In the genomic region with DNA sequence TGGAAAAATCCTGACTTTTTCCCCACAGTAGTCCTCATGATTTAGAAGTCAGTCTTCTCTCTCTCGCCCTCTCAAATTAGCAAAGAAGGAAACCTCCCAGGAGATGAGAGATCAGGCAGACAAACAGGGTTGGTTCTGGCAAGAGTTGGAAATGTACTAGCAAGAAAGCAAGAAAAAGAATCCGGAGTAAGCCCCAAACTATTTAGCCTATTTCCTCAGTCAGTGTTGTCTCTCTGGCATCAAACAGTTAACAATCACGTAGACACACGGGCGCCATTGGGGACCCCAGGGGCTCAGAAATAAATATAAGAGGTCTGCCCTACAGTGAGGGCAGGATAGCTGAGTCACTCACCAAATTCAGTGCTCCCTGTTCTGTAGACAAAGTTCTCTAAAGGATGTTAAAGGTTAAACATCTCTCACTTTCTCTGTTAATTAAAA, we compare ENCODE assay signal across 11 cellular contexts. TPM values are rescaled to one million over a fixed set of nuclear protein-coding genes. Genes with fewer than 3 reads are reported as not detected.
DNase-seq lines count a peak whose midpoint lies in the region; ATAC-seq, FAIRE-seq and TF ChIP-seq lines count a peak whose summit lies in the region.
"Had no signal": no experiment of that assay in that cellular context is flagged by ENCODE, and none has a peak within 500 bp of the region (broad histone marks: within the 10 kb centered on the region; RNA-seq: fewer than 3 reads in every experiment).

No MANE protein-coding gene starts in this region.

- H3K36me3 ChIP-seq in thoracic aorta = no peaks in the 10 kb centered on the region

- TF ChIP-seq POLR2A in GM12891 (IDR thresholded peaks at IDR 0.05; ENCODE audit: low read depth, low read length) = no peak

- DNase-seq in NCI-H69 (lab: John Stamatoyannopoulos, UW) (peak; percentile 66), dedifferentiated amniotic fluid mesenchymal stem cell (ENCODE audit: extremely low spot score) (peak; percentile 35), lung microvascular endothelial cell (ENCODE audit: low read depth in 2 of 2) (peak; percentile 28 to 36), thoracic aorta (ENCODE audit: low spot score) (no peak), D721Med (ENCODE audit: insufficient read length, low spot score) (no peak), GM12891 (ENCODE audit: insufficient read length, low spot score) (no peak)
- DNase-seq in T-helper 2 cell treated with Interferon-gamma antibody and Interleukin-4, amounts not matched to agents 5 μg/mL and 100 μg/mL, for 36 hours (ENCODE audit: low spot score) = no peak
- DNase-seq: activated T-cell treated with anti-CD3 and anti-CD28 coated beads, Interleukin-2, amount 50 U/mL, for 24 hours had no signal

- H3K4me3 ChIP-seq in thoracic aorta = peak overlapping the region; percentile 55

- H3K9me3 Mint-ChIP-seq in T-helper 2 cell treated with Interferon-gamma antibody and Interleukin-4, amounts not matched to agents 5 μg/mL and 100 μg/mL, for 36 hours = no peaks in the 10 kb centered on the region
- H3K9me3 Mint-ChIP-seq: activated T-cell treated with anti-CD3 and anti-CD28 coated beads, Interleukin-2, amount 50 U/mL, for 24 hours had no signal

- peaks cover 16% of the 10 kb centered on the region for H3K27me3 Mint-ChIP-seq in T-helper 2 cell treated with Interferon-gamma antibody and Interleukin-4, amounts not matched to agents 5 μg/mL and 100 μg/mL, for 36 hours (ENCODE audit: low read depth)
- H3K27me3 Mint-ChIP-seq: activated T-cell treated with anti-CD3 and anti-CD28 coated beads, Interleukin-2, amount 50 U/mL, for 24 hours; IgD-negative memory B cell had no signal

- H3K4me3 Mint-ChIP-seq in T-helper 2 cell treated with Interferon-gamma antibody and Interleukin-4, amounts not matched to agents 5 μg/mL and 100 μg/mL, for 36 hours = no peak overlapping the region
- H3K4me3 Mint-ChIP-seq: activated T-cell treated with anti-CD3 and anti-CD28 coated beads, Interleukin-2, amount 50 U/mL, for 24 hours had no signal

- H3K27me3 ChIP-seq in thoracic aorta (replicated peaks; ENCODE audit: insufficient read depth) = no peaks in the 10 kb centered on the region

- H3K36me3 Mint-ChIP-seq in T-helper 2 cell treated with Interferon-gamma antibody and Interleukin-4, amounts not matched to agents 5 μg/mL and 100 μg/mL, for 36 hours (ENCODE audit: low read depth) = no peaks in the 10 kb centered on the region
- H3K36me3 Mint-ChIP-seq: IgD-negative memory B cell had no signal

- peaks cover 29 to 53% of the 10 kb centered on the region in 2 donors for H3K4me1 ChIP-seq in thoracic aorta (ENCODE audit: control insufficient read depth in 1 of 2, low read depth in 2 of 2)

- ATAC-seq in thoracic aorta (ENCODE audit: insufficient number of reproducible peaks, low FRiP score, low read depth) = peak; percentile 24
- ATAC-seq in HG02759 (IDR thresholded peaks at IDR 0.05; ENCODE audit: unreplicated experiment) = no peak

- FAIRE-seq in D721Med (lab: Jason Lieb, UNC) = no peak
- no peak for FAIRE-seq in GM12891 (lab: Jason Lieb, UNC)

- peaks cover 15% of the 10 kb centered on the region for H3K4me1 Mint-ChIP-seq in T-helper 2 cell treated with Interferon-gamma antibody and Interleukin-4, amounts not matched to agents 5 μg/mL and 100 μg/mL, for 36 hours (ENCODE audit: low read depth)

- no peaks in the 10 kb centered on the region for H3K9me3 ChIP-seq in thoracic aorta

- peak overlapping the region; percentile 97 for H3K27ac ChIP-seq in thoracic aorta
- H3K27ac ChIP-seq: RWPE1 had no signal

- no peak overlapping the region for H3K27ac Mint-ChIP-seq in T-helper 2 cell treated with Interferon-gamma antibody and Interleukin-4, amounts not matched to agents 5 μg/mL and 100 μg/mL, for 36 hours
- H3K27ac Mint-ChIP-seq: activated T-cell treated with anti-CD3 and anti-CD28 coated beads, Interleukin-2, amount 50 U/mL, for 24 hours had no signal

- TF ChIP-seq CTCF in thoracic aorta (IDR thresholded peaks at IDR 0.05) (no peak), D721Med (IDR thresholded peaks at IDR 0.05; ENCODE audit: insufficient read depth, missing control alignments) (no peak)

TF ChIP-seq in GM12891, 5 proteins besides CTCF, POLR2A, EP300 and RAD21:
- TF ChIP-seq PAX5 (IDR thresholded peaks at IDR 0.05; ENCODE audit: insufficient read depth, low read length, severe bottlenecking) = no peak
- no peak for TF ChIP-seq TAF1 (IDR thresholded peaks at IDR 0.05; ENCODE audit: low read depth, low read length)
- no peak for TF ChIP-seq POLR2AphosphoS5 (IDR thresholded peaks at IDR 0.05; ENCODE audit: low read depth, low read length)
- TF ChIP-seq SPI1 (IDR thresholded peaks at IDR 0.05; ENCODE audit: low read depth, low read length) = no peak
- no peak for TF ChIP-seq POU2F2 (IDR thresholded peaks at IDR 0.05; ENCODE audit: low read depth, low read length)
TF ChIP-seq in GM12891: peak in this region for 0.

RNA-seq across cellular contexts. Expression of a gene that starts 4.7 kb away (rescaled TPM):
- total RNA-seq in lung microvascular endothelial cell = 0.65 TPM in 1 of 2 replicates, not detected in the other
- total RNA-seq in thoracic aorta = 1 to 10 TPM in 1 of 2 donors, under 1 TPM in 1; 0.99 to 4.7 TPM
- polyA plus RNA-seq in GM12891 (2012; ENCODE audit: low read depth, missing spikeins) = not detected
- polyA plus RNA-seq: IgD-negative memory B cell had no signal

RNA-seq across cellular contexts. Expression of a gene that starts 10.8 kb away (rescaled TPM):
- total RNA-seq in lung microvascular endothelial cell = not detected in 2 replicates
- total RNA-seq in thoracic aorta = 1 to 10 TPM; 2.2 to 3.1 TPM
- polyA plus RNA-seq in GM12891 (2012; ENCODE audit: low read depth, missing spikeins) = not detected
- polyA plus RNA-seq: IgD-negative memory B cell had no signal

RNA-seq across cellular contexts. Expression of a gene that starts 11.8 kb away (rescaled TPM):
- total RNA-seq in lung microvascular endothelial cell = 0.22 and 0.60 TPM in 2 replicates
- total RNA-seq in thoracic aorta = 100 to 1,000 TPM; 325 to 387 TPM
- not detected for polyA plus RNA-seq in GM12891 (2012; ENCODE audit: low read depth, missing spikeins)
- polyA plus RNA-seq: IgD-negative memory B cell had no signal

RNA-seq across cellular contexts. Expression of a gene that starts 13.8 kb away (rescaled TPM):
- total RNA-seq in lung microvascular endothelial cell = 2.4 and 7.6 TPM in 2 replicates
- total RNA-seq in thoracic aorta = 10 to 100 TPM; 92.7 to 94.2 TPM
- polyA plus RNA-seq in GM12891 (2012; ENCODE audit: low read depth, missing spikeins) = 0.35 TPM

RNA-seq across cellular contexts. Expression of a gene that starts 44.0 kb away (rescaled TPM):
- total RNA-seq in lung microvascular endothelial cell = 4.0 and 4.4 TPM in 2 replicates
- total RNA-seq in thoracic aorta = 1 to 10 TPM; 1.9 to 9.7 TPM
- 100 TPM for polyA plus RNA-seq in GM12891 (2012; ENCODE audit: low read depth, missing spikeins)

Comparison
In these comparisons a context has a peak if more than half of its experiments do, and no peak if none do; other contexts are left out.
1. DNase-seq: peak in NCI-H69 (single experiment), dedifferentiated amniotic fluid mesenchymal stem cell (single experiment) and lung microvascular endothelial cell (2 of 2); none in thoracic aorta (single experiment), D721Med (single experiment), T-helper 2 cell treated with Interferon-gamma antibody and Interleukin-4, amounts not matched to agents 5 μg/mL and 100 μg/mL, for 36 hours (single experiment) and GM12891 (single experiment).
2. RNA of a gene that starts 11.8 kb away (total RNA-seq): 325 to 387 TPM in thoracic aorta; 0.22 to 0.60 TPM in lung microvascular endothelial cell; every median in the first group is over 100 times any median in the second.